In the genomic region with DNA sequence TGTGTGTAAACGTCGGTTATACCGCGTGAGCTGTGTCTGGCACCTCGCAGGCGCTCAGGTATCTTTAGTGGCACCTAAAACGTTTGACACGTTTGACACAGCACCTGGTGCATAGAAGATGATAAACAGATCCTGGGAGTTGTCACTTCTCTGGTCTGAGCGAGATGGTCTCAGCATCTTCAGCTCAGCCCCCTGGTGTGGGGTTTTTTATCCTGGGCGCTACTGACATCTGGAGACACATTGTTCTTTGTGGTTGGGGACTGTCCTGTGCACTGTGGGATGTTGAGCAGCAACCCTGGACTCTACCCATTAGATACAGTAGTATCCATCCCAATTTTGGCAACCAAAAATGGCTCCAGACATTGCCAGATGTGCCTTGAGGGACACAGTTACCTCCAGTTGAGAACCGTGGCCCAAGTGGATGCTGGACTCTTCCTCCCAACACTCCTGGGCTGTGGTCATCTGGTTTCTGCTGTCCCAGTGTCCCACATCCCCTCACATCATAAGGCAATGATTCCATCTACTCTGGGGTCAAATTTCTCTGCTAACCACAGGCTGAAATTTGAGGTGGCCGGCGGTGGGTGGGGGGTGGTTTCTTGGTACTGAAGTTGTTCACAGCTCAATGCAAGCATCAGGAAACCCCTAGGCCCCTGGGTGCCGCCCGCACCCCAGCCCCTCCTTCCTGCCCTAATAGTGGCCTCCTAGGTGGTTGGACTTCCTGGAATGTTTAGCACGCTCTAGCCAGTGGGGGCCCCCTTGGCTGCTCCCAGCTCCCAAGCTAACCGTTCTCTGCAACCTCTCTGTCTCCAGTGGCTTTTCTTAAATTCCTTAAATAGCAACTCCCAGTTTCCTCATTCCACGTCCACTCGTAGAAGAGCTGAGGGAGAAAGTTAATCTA, we compare ENCODE assay signal across 8 cellular contexts.
DNase-seq lines count a peak whose midpoint lies in the region; ATAC-seq lines count a peak whose summit lies in the region.

No MANE protein-coding gene starts in this region.

- peaks cover 35% of the 10 kb centered on the region for H3K36me3 ChIP-seq in H7 (replicated peaks; ENCODE audit: control insufficient read depth, insufficient read depth, low read length)

- DNase-seq in H7 (peak; percentile 74), SK-MEL-5 (ENCODE audit: low read depth, low spot score) (peak; percentile 19), left cardiac atrium (no peak), skeletal muscle cell (ENCODE audit: low read depth) (peak; percentile 76), pons (ENCODE audit: low spot score) (no peak)
- DNase-seq in stimulated activated CD4-positive, alpha-beta T cell treated with anti-CD3 and anti-CD28 coated beads, Interleukin-4, amount 100 ng/mL, for 4 hours: no peak
- DNase-seq in NK-92 treated with Interleukin-12 subunit alpha and Interleukin-12 subunit beta, amount 100 ng/mL, for 24 hours (lab: John Stamatoyannopoulos, UW): no peak

- H3K4me3 ChIP-seq in H7 (ENCODE audit: insufficient read depth, low read depth, low read length): no peak overlapping the region
- H3K4me3 ChIP-seq in skeletal muscle cell (ENCODE audit: low read depth, low read length): no peak overlapping the region

- no peaks in the 10 kb centered on the region for H3K27me3 ChIP-seq in H7 (ENCODE audit: control insufficient read depth, insufficient read depth, low read length)

- intact Hi-C loops in left cardiac atrium (cut with DNase I): no loop called here

- ATAC-seq in left cardiac atrium (peak; percentile 24 to 62), GM18907 (IDR thresholded peaks at IDR 0.05; ENCODE audit: unreplicated experiment) (no peak)

- in situ Hi-C loops in SK-MEL-5 (cut with HindIII; ENCODE audit: low pct_unique_long_range_greater_than_20kb, low sequenced_read_pairs): no loop called here

Comparison
In these comparisons a context has a peak if more than half of its experiments do, and no peak if none do; other contexts are left out.
1. DNase-seq: peak in H7 (single experiment), SK-MEL-5 (single experiment) and skeletal muscle cell (single experiment); none in left cardiac atrium (single experiment), stimulated activated CD4-positive, alpha-beta T cell treated with anti-CD3 and anti-CD28 coated beads, Interleukin-4, amount 100 ng/mL, for 4 hours (0 of 2), NK-92 treated with Interleukin-12 subunit alpha and Interleukin-12 subunit beta, amount 100 ng/mL, for 24 hours (single experiment) and pons (single experiment).